Comparison of ENCODE assay signal across 13 cellular contexts in the genomic region with DNA sequence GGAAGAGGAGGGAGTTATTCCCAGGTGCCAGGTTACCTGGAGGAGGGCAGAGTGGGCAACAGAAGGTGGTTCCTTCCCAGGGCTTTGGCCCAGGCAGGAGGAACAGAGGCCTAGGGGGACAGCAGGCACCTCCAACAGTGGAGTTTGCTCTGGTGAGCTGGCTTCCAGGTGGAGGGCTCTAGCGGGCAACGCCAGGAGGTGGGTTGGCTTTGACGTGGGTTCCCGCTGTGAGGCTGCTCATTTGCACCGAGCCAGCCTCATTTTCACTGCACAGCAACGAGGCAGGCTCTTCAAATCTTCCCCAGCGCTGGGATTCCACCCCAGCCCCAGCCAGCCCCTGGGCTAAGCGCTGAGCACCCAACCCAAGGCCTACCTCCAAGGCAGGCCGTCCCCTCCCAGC. TPM values are rescaled to one million over a fixed set of nuclear protein-coding genes. Genes with fewer than 3 reads are reported as not detected.
DNase-seq lines count a peak whose midpoint lies in the region; ATAC-seq and TF ChIP-seq lines count a peak whose summit lies in the region.
"Had no signal": no experiment of that assay in that cellular context is flagged by ENCODE, and none has a peak within 500 bp of the region (broad histone marks: within the 10 kb centered on the region; RNA-seq: fewer than 3 reads in every experiment).

No MANE protein-coding gene starts in this region.

- CTCF ChIA-PET in T-cell (lab: Charles Lee) = interaction anchor here (1.4 to 1.8 kb wide), 3 partner anchors 21 to 102 kb away, joined by 3 to 7 read pairs (median 5); no protein-coding TSS in a partner anchor

- no peak overlapping the region for H3K4me3 Mint-ChIP-seq in T-cell
- H3K4me3 Mint-ChIP-seq in endothelial cell (ENCODE audit: unreplicated experiment) = no peak overlapping the region
- H3K4me3 Mint-ChIP-seq in immature natural killer cell = no peak overlapping the region

- H3K36me3 ChIP-seq in BLaER1 treated with 17β-estradiol and CSF1 and Interleukin-3, amounts not matched to agents 10 nM and 100 nM = no peaks in the 10 kb centered on the region

- H3K9me3 ChIP-seq in BLaER1 treated with 17β-estradiol and CSF1 and Interleukin-3, amounts not matched to agents 10 nM and 100 nM (replicated peaks in 1 of 11) = no peaks in the 10 kb centered on the region
- H3K9me3 ChIP-seq: thoracic aorta had no signal

- H3K27ac Mint-ChIP-seq in T-cell (peak overlapping the region; percentile 82 to 84), endothelial cell (ENCODE audit: unreplicated experiment) (peak overlapping the region; percentile 13), immature natural killer cell (no peak overlapping the region)

- H3K4me2 ChIP-seq in BLaER1 treated with 17β-estradiol and CSF1 and Interleukin-3, amounts not matched to agents 10 nM and 100 nM = peak overlapping the region; percentile 29 to 99 (median 88); a peak in 19 of 22 replicates

- no peak overlapping the region for H3K27ac ChIP-seq in BLaER1 treated with 17β-estradiol and CSF1 and Interleukin-3, amounts not matched to agents 10 nM and 100 nM
- H3K27ac ChIP-seq: HL-60, thoracic aorta had no signal

- DNase-seq in COR-L47 (lab: John Stamatoyannopoulos, UW) (peak; percentile 71), T-cell (no peak), endothelial cell (ENCODE audit: low spot score) (no peak), NCI-H1930 (lab: John Stamatoyannopoulos, UW) (no peak), GM19240 (ENCODE audit: insufficient read length, low spot score) (no peak), immature natural killer cell (no peak)
- DNase-seq: GF-D8 had no signal

- H3K36me3 Mint-ChIP-seq in T-cell (no peaks in the 10 kb centered on the region), endothelial cell (ENCODE audit: low read depth, unreplicated experiment) (peaks cover 11% of the 10 kb centered on the region), immature natural killer cell (no peaks in the 10 kb centered on the region)

- POLR2A ChIA-PET in T-cell (lab: Charles Lee) = interaction anchor here in 1 of 2 donors (1.5 kb wide), 1 partner anchor 8 kb away, joined by 4 read pairs; a partner anchor contains a TSS

- no peak overlapping the region for H3K9ac ChIP-seq in BLaER1 treated with 17β-estradiol and CSF1 and Interleukin-3, amounts not matched to agents 10 nM and 100 nM

- H4K20me1 ChIP-seq in BLaER1 treated with 17β-estradiol and CSF1 and Interleukin-3, amounts not matched to agents 10 nM and 100 nM = peaks cover 0 to 46% (median 14%) of the 10 kb centered on the region in 11 experiments; a peak in 14 of 22 replicates

- H3K4me1 ChIP-seq in BLaER1 treated with 17β-estradiol and CSF1 and Interleukin-3, amounts not matched to agents 10 nM and 100 nM = peaks cover 45 to 100% (median 92%) of the 10 kb centered on the region in 10 experiments

- no peak for ATAC-seq in T-cell (replicated peaks in 1 of 4)
- ATAC-seq in GM21528 (IDR thresholded peaks at IDR 0.05; ENCODE audit: low FRiP score, unreplicated experiment) = no peak
- ATAC-seq: Panc1 had no signal

- no peak for TF ChIP-seq CTCF in endothelial cell (IDR thresholded peaks at IDR 0.05; ENCODE audit: unreplicated experiment)

- H3K9me3 Mint-ChIP-seq in T-cell (no peaks in the 10 kb centered on the region), endothelial cell (ENCODE audit: unreplicated experiment) (no peaks in the 10 kb centered on the region), immature natural killer cell (no peaks in the 10 kb centered on the region)

- H3K4me1 Mint-ChIP-seq in T-cell (peaks cover 75 to 81% (median 78%) of the 10 kb centered on the region in 3 donors), endothelial cell (ENCODE audit: unreplicated experiment) (peaks cover 29% of the 10 kb centered on the region), immature natural killer cell (peaks cover 13 to 23% of the 10 kb centered on the region in 2 donors)

- H3K4me3 ChIP-seq in BLaER1 treated with 17β-estradiol and CSF1 and Interleukin-3, amounts not matched to agents 10 nM and 100 nM = no peak overlapping the region
- H3K4me3 ChIP-seq: thoracic aorta had no signal

- H3K27me3 Mint-ChIP-seq in T-cell (peaks cover 0 to 5% of the 10 kb centered on the region in 2 donors), endothelial cell (ENCODE audit: unreplicated experiment) (peaks cover 28% of the 10 kb centered on the region), immature natural killer cell (ENCODE audit: low read depth in 3 of 3) (peaks cover 11 to 19% (median 17%) of the 10 kb centered on the region in 3 donors)

- peaks cover 0 to 16% (median 0%) of the 10 kb centered on the region in 11 experiments; a peak in 5 of 22 replicates for H3K27me3 ChIP-seq in BLaER1 treated with 17β-estradiol and CSF1 and Interleukin-3, amounts not matched to agents 10 nM and 100 nM

RNA-seq across cellular contexts. Expression of a gene that starts 8.1 kb away (rescaled TPM):
- total RNA-seq in T-cell (100 to 1,000 TPM in 1 of 5 donors, 10 to 100 TPM in 4; 23.5 to 101 (median 63.1) TPM), endothelial cell (ENCODE audit: unreplicated experiment) (6.6 TPM)
- under 1 TPM in 2 of 3 donors, not detected in 1; 0.22 to 0.45 TPM for polyA plus RNA-seq in immature natural killer cell
- total RNA-seq: dermis microvascular lymphatic vessel endothelial cell had no signal

Comparison
In these comparisons a context has a peak if more than half of its experiments do, and no peak if none do; other contexts are left out.
1. H3K27ac Mint-ChIP-seq: peak in T-cell (2 of 2) and endothelial cell (single experiment); none in immature natural killer cell (0 of 6).